Comparison of ENCODE assay signal across 1 cellular context in genomic region chr20:41044409-41045062, GRCh38.
TF ChIP-seq lines count a peak whose summit lies in the region.

No MANE protein-coding gene starts in this region.

TF ChIP-seq in K562, 482 proteins besides CTCF, POLR2A, EP300 and RAD21 (continued from another document):
- TF ChIP-seq CEBPZ (IDR thresholded peaks at IDR 0.05; ENCODE audit: borderline replicate concordance, low read depth, low read length) (no peak), TAL1 (IDR thresholded peaks at IDR 0.05) (peak; percentile 20; the same call in 1 of the 2 replicates), CUX1 (CRISPR knock-in tag; IDR thresholded peaks at IDR 0.05) (0 out of 2 replicates have a peak, but pooled peaks have one; percentile 39), ZEB2 (IDR thresholded peaks at IDR 0.05) (peak; percentile 59; the same call in 1 of the 2 replicates), SMARCA4 (IDR thresholded peaks at IDR 0.05) (peak; percentile 22; the same call in 1 of the 2 replicates), MAFG (tag; conservative IDR thresholded peaks at IDR 0.05) (0 out of 2 replicates have a peak, but pooled peaks have one; percentile 8), CREM (IDR thresholded peaks at IDR 0.05; ENCODE audit: low read depth) (peak; percentile 33; the same call in 1 of the 2 replicates), THRB (CRISPR knock-in tag; conservative IDR thresholded peaks at IDR 0.05) (0 out of 2 replicates have a peak, but pooled peaks have one; percentile 26), NFIX (CRISPR knock-in tag; IDR thresholded peaks at IDR 0.05; ENCODE audit: low read depth) (no peak), CHD4 (IDR thresholded peaks at IDR 0.05; ENCODE audit: insufficient read depth, insufficient replicate concordance, low read depth, low read length, poor library complexity, severe bottlenecking) (no peak), POLR2H (tag; IDR thresholded peaks at IDR 0.05; ENCODE audit: low read depth) (no peak), TFAM (CRISPR knock-in tag; conservative IDR thresholded peaks at IDR 0.05) (no peak), KDM2B (CRISPR knock-in tag; IDR thresholded peaks at IDR 0.05) (no peak), MTA2 (IDR thresholded peaks at IDR 0.05; ENCODE audit: low read depth) (0 out of 2 replicates have a peak, but pooled peaks have one; percentile 19), BCL6 (CRISPR knock-in tag; IDR thresholded peaks at IDR 0.05) (no peak), HDGF (IDR thresholded peaks at IDR 0.05) (0 out of 2 replicates have a peak, but pooled peaks have one; percentile 36), HNRNPK (IDR thresholded peaks at IDR 0.05; ENCODE audit: low read depth, low read length, poor library complexity, severe bottlenecking) (no peak), HDAC1 (IDR thresholded peaks at IDR 0.05) (peak in 1 of 2 experiments; percentile 23; a peak in 1 of 4 replicates), FOXJ2 (tag; IDR thresholded peaks at IDR 0.05) (no peak), RERE (CRISPR knock-in tag; IDR thresholded peaks at IDR 0.05; ENCODE audit: borderline replicate concordance) (no peak), STAT6 (CRISPR knock-in tag; IDR thresholded peaks at IDR 0.05) (no peak), WHSC1 (IDR thresholded peaks at IDR 0.05; ENCODE audit: low read length) (no peak), MAZ (CRISPR knock-in tag; conservative IDR thresholded peaks at IDR 0.05 in 1 of 2, IDR thresholded peaks at IDR 0.05 in 1 of 2) (0 out of 4 replicates have a peak, but pooled peaks of 1 of the 2 experiments have one; percentile 15), SMAD4 (CRISPR knock-in tag; conservative IDR thresholded peaks at IDR 0.05) (0 out of 2 replicates have a peak, but pooled peaks have one; percentile 45), TEAD2 (tag; IDR thresholded peaks at IDR 0.05) (no peak), MAFF (IDR thresholded peaks at IDR 0.05; ENCODE audit: low read length) (no peak), LCOR (CRISPR knock-in tag; IDR thresholded peaks at IDR 0.05) (no peak), CBFA2T3 (IDR thresholded peaks at IDR 0.05) (no peak), TOE1 (IDR thresholded peaks at IDR 0.05; ENCODE audit: borderline replicate concordance) (0 out of 2 replicates have a peak, but pooled peaks have one; percentile 25), TOE1 (CRISPR knock-in tag; IDR thresholded peaks at IDR 0.05; ENCODE audit: borderline replicate concordance, low read depth) (no peak), ILK (tag; IDR thresholded peaks at IDR 0.05; ENCODE audit: borderline replicate concordance, low read depth) (no peak), FOXK2 (conservative IDR thresholded peaks at IDR 0.05 in 1 of 2, IDR thresholded peaks at IDR 0.05 in 1 of 2; ENCODE audit: low read depth in 2 of 2) (peak in 1 of 2 experiments; percentile 28; a peak in 1 of 4 replicates), CBX5 (IDR thresholded peaks at IDR 0.05; ENCODE audit: borderline replicate concordance, low read depth) (peak; percentile 38; the same call in 1 of the 2 replicates), ZNF668 (CRISPR knock-in tag; IDR thresholded peaks at IDR 0.05) (no peak), ZBTB2 (IDR thresholded peaks at IDR 0.05) (no peak), ATF1 (CRISPR knock-in tag; IDR thresholded peaks at IDR 0.05) (no peak), ATF1 (tag; IDR thresholded peaks at IDR 0.05) (0 out of 2 replicates have a peak, but pooled peaks have one; percentile 28), HMGXB4 (CRISPR knock-in tag; IDR thresholded peaks at IDR 0.05) (no peak)
